In the genomic region with DNA sequence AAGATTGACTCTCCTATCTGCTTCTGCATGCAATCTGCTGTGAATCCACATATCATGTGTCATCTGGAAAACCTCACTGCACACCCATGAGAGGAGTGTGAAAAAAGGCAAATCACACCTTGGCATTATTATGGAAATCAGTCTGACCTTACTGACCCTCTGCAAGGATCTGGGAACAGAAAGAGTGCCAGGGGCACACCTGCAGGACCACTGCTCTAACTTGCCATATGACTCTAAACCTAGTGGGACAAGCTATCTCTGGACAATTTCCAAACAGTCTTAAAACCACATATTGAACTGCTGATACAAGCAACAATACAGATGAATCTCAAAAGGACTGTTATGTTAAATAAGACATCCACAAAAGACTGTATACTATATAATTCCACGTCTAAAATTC, we compare ENCODE assay signal across 16 cellular contexts. TPM values are rescaled to one million over a fixed set of nuclear protein-coding genes. Genes with fewer than 3 reads are reported as not detected.
A peak's percentile ranks its signal among the peaks of the same experiment; 100 is the strongest.
DNase-seq lines count a peak whose midpoint lies in the region; ATAC-seq, FAIRE-seq and TF ChIP-seq lines count a peak whose summit lies in the region.
"Had no signal": no experiment of that assay in that cellular context is flagged by ENCODE, and none has a peak within 500 bp of the region (broad histone marks: within the 10 kb centered on the region; RNA-seq: fewer than 3 reads in every experiment).

No MANE protein-coding gene starts in this region.

- no peak overlapping the region for H3K9ac ChIP-seq in astrocyte (ENCODE audit: low read length)
- H3K9ac ChIP-seq: GM23248 had no signal

- no peaks in the 10 kb centered on the region for H3K9me2 ChIP-seq in GM23338 (ENCODE audit: insufficient read depth)

- TF ChIP-seq CTCF in GM23338 (conservative IDR thresholded peaks at IDR 0.05; ENCODE audit: low read depth in 2 of 2) (no peak), astrocyte (IDR thresholded peaks at IDR 0.05; ENCODE audit: insufficient read depth, low read depth, low read length) (no peak), type B pancreatic cell (conservative IDR thresholded peaks at IDR 0.05) (no peak), omental fat pad (IDR thresholded peaks at IDR 0.05) (no peak)

- H3K9me3 Mint-ChIP-seq in GM23338: peaks cover 4% of the 10 kb centered on the region; the same call in 2 of the 3 replicates
- no peaks in the 10 kb centered on the region for H3K9me3 Mint-ChIP-seq in astrocyte (ENCODE audit: unreplicated experiment)
- peaks cover 2% of the 10 kb centered on the region for H3K9me3 Mint-ChIP-seq in type B pancreatic cell
- no peaks in the 10 kb centered on the region for H3K9me3 Mint-ChIP-seq in activated T-helper 2 cell treated with anti-CD3 and anti-CD28 coated beads, Interferon-gamma antibody, Interleukin-2, Interleukin-4, amounts not matched to agents 10 μg/mL and 5 μg/mL and 100 μg/mL, durations not matched to agents 14 hours and 24 hours and 36 hours
- H3K9me3 Mint-ChIP-seq: CD8-positive, alpha-beta T cell had no signal

- H3K27me3 Mint-ChIP-seq in GM23338 (ENCODE audit: insufficient read depth, low read depth, poor library complexity) (peaks cover 2% of the 10 kb centered on the region), astrocyte (ENCODE audit: low read depth, unreplicated experiment) (no peaks in the 10 kb centered on the region), type B pancreatic cell (no peaks in the 10 kb centered on the region)
- H3K27me3 Mint-ChIP-seq in activated T-helper 2 cell treated with anti-CD3 and anti-CD28 coated beads, Interferon-gamma antibody, Interleukin-2, Interleukin-4, amounts not matched to agents 10 μg/mL and 5 μg/mL and 100 μg/mL, durations not matched to agents 14 hours and 24 hours and 36 hours (ENCODE audit: low read depth): no peaks in the 10 kb centered on the region

- H3K36me3 ChIP-seq in GM23338 (ENCODE audit: insufficient read depth): no peaks in the 10 kb centered on the region
- H3K36me3 ChIP-seq in astrocyte (ENCODE audit: insufficient read depth, low read length): no peaks in the 10 kb centered on the region

- ATAC-seq in GM23338: no peak; the same call in 2 of the 3 replicates
- ATAC-seq in omental fat pad (ENCODE audit: low FRiP score): no peak
- ATAC-seq in HG03139 (IDR thresholded peaks at IDR 0.05; ENCODE audit: unreplicated experiment): no peak
- ATAC-seq: CD8-positive, alpha-beta T cell; SK-N-SH treated with all-trans-retinoic acid at 6 μM for 48 hours had no signal

- no peaks in the 10 kb centered on the region for H3K9me3 ChIP-seq in astrocyte (ENCODE audit: insufficient read depth, low read depth, low read length)
- H3K9me3 ChIP-seq: Peyer's patch had no signal

- H3K4me3 Mint-ChIP-seq in GM23338 (no peak overlapping the region), astrocyte (ENCODE audit: unreplicated experiment) (no peak overlapping the region), type B pancreatic cell (no peak overlapping the region)
- H3K4me3 Mint-ChIP-seq in activated T-helper 2 cell treated with anti-CD3 and anti-CD28 coated beads, Interferon-gamma antibody, Interleukin-2, Interleukin-4, amounts not matched to agents 10 μg/mL and 5 μg/mL and 100 μg/mL, durations not matched to agents 14 hours and 24 hours and 36 hours (ENCODE audit: low read depth): no peak overlapping the region
- H3K4me3 Mint-ChIP-seq: CD8-positive, alpha-beta T cell had no signal

- peaks cover 19% of the 10 kb centered on the region for H3K4me1 ChIP-seq in GM23338 (ENCODE audit: insufficient read depth)
- H3K4me1 ChIP-seq in astrocyte (ENCODE audit: insufficient read depth, low read length): no peaks in the 10 kb centered on the region

- H2AFZ ChIP-seq in GM23338 (no peak overlapping the region), astrocyte (ENCODE audit: low read depth, low read length) (no peak overlapping the region)
- H2AFZ ChIP-seq: GM23248 had no signal

- no peaks in the 10 kb centered on the region for H3K27me3 ChIP-seq in GM23338 (ENCODE audit: insufficient read depth)
- H3K27me3 ChIP-seq in astrocyte (ENCODE audit: insufficient read depth, low read length): no peaks in the 10 kb centered on the region
- H3K27me3 ChIP-seq: Peyer's patch had no signal

- H3K27ac ChIP-seq in GM23338 (ENCODE audit: low read depth) (no peak overlapping the region), astrocyte (ENCODE audit: low read depth, low read length) (no peak overlapping the region)
- H3K27ac ChIP-seq: GM23248 had no signal

- H3K4me1 Mint-ChIP-seq in GM23338 (peaks cover 34% of the 10 kb centered on the region), astrocyte (ENCODE audit: low read depth, unreplicated experiment) (peaks cover 36% of the 10 kb centered on the region), type B pancreatic cell (ENCODE audit: unreplicated experiment) (peaks cover 26% of the 10 kb centered on the region)
- H3K4me1 Mint-ChIP-seq in activated T-helper 2 cell treated with anti-CD3 and anti-CD28 coated beads, Interferon-gamma antibody, Interleukin-2, Interleukin-4, amounts not matched to agents 10 μg/mL and 5 μg/mL and 100 μg/mL, durations not matched to agents 14 hours and 24 hours and 36 hours (ENCODE audit: low read depth): peaks cover 16% of the 10 kb centered on the region

- no peak for DNase-seq in GM23338 (ENCODE audit: low spot score)
- DNase-seq in NCI-H146 treated with DMSO at 0.1 percent for 48 hours (lab: John Stamatoyannopoulos, UW; ENCODE audit: unreplicated experiment): peak; percentile 35
- DNase-seq in astrocyte (ENCODE audit: low read depth): no peak
- DNase-seq in type B pancreatic cell (ENCODE audit: extremely low spot score, unreplicated experiment): no peak
- no peak for DNase-seq in activated T-helper 2 cell treated with anti-CD3 and anti-CD28 coated beads, Interferon-gamma antibody, Interleukin-2, Interleukin-4, amounts not matched to agents 10 μg/mL and 5 μg/mL and 100 μg/mL, durations not matched to agents 14 hours and 24 hours and 36 hours (ENCODE audit: low spot score)
- DNase-seq in omental fat pad (ENCODE audit: low spot score): no peak
- DNase-seq: CD8-positive, alpha-beta T cell; GF-D8; GM23248; NCI-H1694 treated with DMSO at 0.1 percent for 48 hours; NCI-H2171; SHP77 treated with DMSO at 0.1 percent for 48 hours; T-helper 1 cell had no signal

- H3K79me2 ChIP-seq in GM23338 (replicated peaks; ENCODE audit: insufficient read depth) (peaks cover 98% of the 10 kb centered on the region), astrocyte (ENCODE audit: insufficient read depth, low read length) (peaks cover 68% of the 10 kb centered on the region)

- H3K36me3 Mint-ChIP-seq in GM23338 (ENCODE audit: low read depth) (peaks cover 24% of the 10 kb centered on the region), astrocyte (ENCODE audit: low read depth, unreplicated experiment) (peaks cover 14% of the 10 kb centered on the region), type B pancreatic cell (peaks cover 17% of the 10 kb centered on the region)
- H3K36me3 Mint-ChIP-seq in activated T-helper 2 cell treated with anti-CD3 and anti-CD28 coated beads, Interferon-gamma antibody, Interleukin-2, Interleukin-4, amounts not matched to agents 10 μg/mL and 5 μg/mL and 100 μg/mL, durations not matched to agents 14 hours and 24 hours and 36 hours (ENCODE audit: low read depth): peaks cover 11% of the 10 kb centered on the region

- peaks cover 36% of the 10 kb centered on the region for H4K20me1 ChIP-seq in GM23338 (replicated peaks; ENCODE audit: insufficient read depth)
- peaks cover 42% of the 10 kb centered on the region for H4K20me1 ChIP-seq in astrocyte (ENCODE audit: insufficient read depth, low read length)

- peak; percentile 50 for FAIRE-seq in astrocyte (lab: Jason Lieb, UNC)

- intact Hi-C loops in activated T-helper 2 cell treated with anti-CD3 and anti-CD28 coated beads, Interferon-gamma antibody, Interleukin-2, Interleukin-4, amounts not matched to agents 10 μg/mL and 5 μg/mL and 100 μg/mL, durations not matched to agents 14 hours and 24 hours and 36 hours (cut with micrococcal nuclease): no loop called here

- H3K4me3 ChIP-seq in GM23338: no peak overlapping the region
- H3K4me3 ChIP-seq in astrocyte (ENCODE audit: insufficient read depth, low read depth, low read length): no peak overlapping the region
- H3K4me3 ChIP-seq: GM23248 had no signal

- H3F3A ChIP-seq in GM23338 (replicated peaks; ENCODE audit: low read depth): peaks cover 4% of the 10 kb centered on the region; the same call in 1 of the 2 replicates

- H3K27ac Mint-ChIP-seq in GM23338: no peak overlapping the region
- no peak overlapping the region for H3K27ac Mint-ChIP-seq in astrocyte (ENCODE audit: unreplicated experiment)
- peak overlapping the region; percentile 22 for H3K27ac Mint-ChIP-seq in type B pancreatic cell
- no peak overlapping the region for H3K27ac Mint-ChIP-seq in activated T-helper 2 cell treated with anti-CD3 and anti-CD28 coated beads, Interferon-gamma antibody, Interleukin-2, Interleukin-4, amounts not matched to agents 10 μg/mL and 5 μg/mL and 100 μg/mL, durations not matched to agents 14 hours and 24 hours and 36 hours
- H3K27ac Mint-ChIP-seq: CD8-positive, alpha-beta T cell had no signal

- H3K4me2 ChIP-seq in GM23338: 0 out of 2 replicates have a peak overlapping the region, but pooled peaks have one; percentile 44
- no peak overlapping the region for H3K4me2 ChIP-seq in astrocyte (ENCODE audit: low read length)

TF ChIP-seq in GM23338, 12 proteins besides CTCF, POLR2A, EP300 and RAD21 (continues in another document):
- TF ChIP-seq POLR2AphosphoS5 (IDR thresholded peaks at IDR 0.05; ENCODE audit: low read depth) (no peak), ZNF331 (CRISPR knock-in tag; IDR thresholded peaks at IDR 0.05; ENCODE audit: low read depth) (no peak)

RNA-seq across cellular contexts. Expression of gene ABHD12, which starts 50.3 kb away (rescaled TPM):
- 57.8 and 63.8 TPM in 2 replicates for total RNA-seq in GM23338 (2014; rRNA removed; shearing (Covaris generic))
- polyA plus RNA-seq in GM23338 (2016; fragmentation: Nextera tagmentation; extraction: Ambion mirVana): 40.2 and 40.8 TPM in 2 replicates
- 88.3 and 98.1 TPM in 2 replicates for total RNA-seq in astrocyte
- 68.9 and 94.5 TPM in 2 replicates for total RNA-seq in type B pancreatic cell (ENCODE audit: low replicate concordance)
- 29.0 and 29.5 TPM in 2 replicates for total RNA-seq in activated T-helper 2 cell treated with anti-CD3 and anti-CD28 coated beads, Interferon-gamma antibody, Interleukin-2, Interleukin-4, amounts not matched to agents 10 μg/mL and 5 μg/mL and 100 μg/mL, durations not matched to agents 14 hours and 24 hours and 36 hours
- 10 to 100 TPM; 30.3 to 46.3 (median 38.4) TPM for total RNA-seq in omental fat pad
